ENCODE assay signal across 8 cellular contexts in genomic region chr20:13684566-13685222, GRCh38. TPM values are rescaled to one million over a fixed set of nuclear protein-coding genes. Genes with fewer than 3 reads are reported as not detected.
DNase-seq lines count a peak whose midpoint lies in the region; ATAC-seq and TF ChIP-seq lines count a peak whose summit lies in the region.
"Had no signal": no experiment of that assay in that cellular context is flagged by ENCODE, and none has a peak within 500 bp of the region (broad histone marks: within the 10 kb centered on the region; RNA-seq: fewer than 3 reads in every experiment).

No MANE protein-coding gene starts in this region.

- H2AK5ac ChIP-seq in trophoblast cell (ENCODE audit: low read length), result no peak overlapping the region

- H4K91ac ChIP-seq in trophoblast cell (ENCODE audit: low read depth, low read length), result no peak overlapping the region

- no peaks in the 10 kb centered on the region for H4K20me1 ChIP-seq in hepatocyte (ENCODE audit: insufficient read depth, poor library complexity, severe bottlenecking)

- H2BK12ac ChIP-seq in trophoblast cell (ENCODE audit: low read length), result no peak overlapping the region

- TF ChIP-seq CTCF in hepatocyte (IDR thresholded peaks at IDR 0.05; ENCODE audit: poor library complexity), result no peak

- no CpG with 5 or more reads among the region's 5 CpGs for WGBS in trophoblast cell (ENCODE audit: extremely low coverage, insufficient coverage, insufficient read length)
- 94% methylated on average over 5 of the region's 5 CpGs for WGBS in hepatocyte (ENCODE audit: low lambda C conversion rate, missing lambda C conversion rate)

- no peak overlapping the region for H3K14ac ChIP-seq in trophoblast cell (ENCODE audit: low read length)

- DNase-seq in Kasumi-1 (lab: John Stamatoyannopoulos, UW) (peak; percentile 86 to 89), trophoblast cell (no peak), dermis blood vessel endothelial cell (no peak), COR-L47 (lab: John Stamatoyannopoulos, UW) (no peak), hepatocyte (ENCODE audit: low spot score) (no peak)
- DNase-seq: amniotic stem cell had no signal

- H3K9me2 ChIP-seq in hepatocyte (replicated peaks; ENCODE audit: insufficient read depth), result no peaks in the 10 kb centered on the region

- no peak overlapping the region for H3K4ac ChIP-seq in trophoblast cell (ENCODE audit: low read depth, low read length)

- H3K23ac ChIP-seq in trophoblast cell (ENCODE audit: low read length), result peak overlapping the region; percentile 12

- H3K79me1 ChIP-seq in trophoblast cell (ENCODE audit: low read length), result no peaks in the 10 kb centered on the region

- H3K4me1 ChIP-seq in trophoblast cell (ENCODE audit: control insufficient read depth in 1 of 2, insufficient read depth in 2 of 2, low read length in 2 of 2) (peaks cover 0 to 3% of the 10 kb centered on the region in 2 experiments), hepatocyte (ENCODE audit: insufficient read depth) (no peaks in the 10 kb centered on the region)

- no peak overlapping the region for H3K27ac ChIP-seq in trophoblast cell (ENCODE audit: low read depth, low read length)
- no peak overlapping the region for H3K27ac ChIP-seq in hepatocyte

- no peak overlapping the region for H4K8ac ChIP-seq in trophoblast cell (ENCODE audit: low read depth, low read length)

- ATAC-seq in GM19025 (IDR thresholded peaks at IDR 0.05; ENCODE audit: low read depth, unreplicated experiment) (peak; percentile 52), HG02763 (IDR thresholded peaks at IDR 0.05; ENCODE audit: unreplicated experiment) (peak; percentile 72)

- no peak overlapping the region for H4K12ac ChIP-seq in trophoblast cell (ENCODE audit: low read depth, low read length)

- H3K27me3 ChIP-seq in trophoblast cell (ENCODE audit: insufficient read depth, low read length) (no peaks in the 10 kb centered on the region), hepatocyte (no peaks in the 10 kb centered on the region)

- H3K79me2 ChIP-seq in trophoblast cell (ENCODE audit: control insufficient read depth, insufficient read depth, low read length, poor library complexity) (no peaks in the 10 kb centered on the region), hepatocyte (no peaks in the 10 kb centered on the region)

- H3K4me3 ChIP-seq in trophoblast cell (ENCODE audit: low read depth, low read length) (no peak overlapping the region), hepatocyte (no peak overlapping the region)

- H3K36me3 ChIP-seq in trophoblast cell (ENCODE audit: control insufficient read depth in 1 of 2, insufficient read depth in 2 of 2, low read length in 2 of 2), result no peaks in the 10 kb centered on the region
- no peaks in the 10 kb centered on the region for H3K36me3 ChIP-seq in hepatocyte (replicated peaks; ENCODE audit: insufficient read depth, low read depth)

- H3K18ac ChIP-seq in trophoblast cell (ENCODE audit: low read length), result no peak overlapping the region

- no peak overlapping the region for H2BK5ac ChIP-seq in trophoblast cell (ENCODE audit: low read depth, low read length, poor library complexity)

- peaks cover 1% of the 10 kb centered on the region for H3K9me3 ChIP-seq in trophoblast cell (ENCODE audit: insufficient read depth, low read depth, low read length)
- H3K9me3 ChIP-seq in hepatocyte (ENCODE audit: low read depth), result no peaks in the 10 kb centered on the region

- H3K4me2 ChIP-seq in trophoblast cell (ENCODE audit: low read length) (no peak overlapping the region), hepatocyte (no peak overlapping the region)

- H2AFZ ChIP-seq in trophoblast cell (ENCODE audit: insufficient read depth, low read length, poor library complexity) (no peak overlapping the region), hepatocyte (no peak overlapping the region)

- H2BK120ac ChIP-seq in trophoblast cell (ENCODE audit: insufficient read depth, low read length, poor library complexity), result no peak overlapping the region

- H3K9ac ChIP-seq in trophoblast cell (ENCODE audit: low read length), result no peak overlapping the region

RNA-seq across cellular contexts. Expression of gene TASP1, which starts 46.0 kb away (rescaled TPM):
- polyA plus RNA-seq in trophoblast cell (2013), result 4.5 and 4.8 TPM in 2 replicates
- total RNA-seq in dermis blood vessel endothelial cell (8.2 and 9.7 TPM in 2 replicates), hepatocyte (10.1 and 11.1 TPM in 2 replicates)
- 12.9 and 13.7 TPM in 2 replicates for polyA plus RNA-seq in hepatocyte

Comparison
In these comparisons a context has a peak if more than half of its experiments do, and no peak if none do; other contexts are left out.
1. DNase-seq: peak in Kasumi-1 (2 of 2); none in trophoblast cell (0 of 2), dermis blood vessel endothelial cell (single experiment), COR-L47 (single experiment) and hepatocyte (single experiment).